In the genomic region with DNA sequence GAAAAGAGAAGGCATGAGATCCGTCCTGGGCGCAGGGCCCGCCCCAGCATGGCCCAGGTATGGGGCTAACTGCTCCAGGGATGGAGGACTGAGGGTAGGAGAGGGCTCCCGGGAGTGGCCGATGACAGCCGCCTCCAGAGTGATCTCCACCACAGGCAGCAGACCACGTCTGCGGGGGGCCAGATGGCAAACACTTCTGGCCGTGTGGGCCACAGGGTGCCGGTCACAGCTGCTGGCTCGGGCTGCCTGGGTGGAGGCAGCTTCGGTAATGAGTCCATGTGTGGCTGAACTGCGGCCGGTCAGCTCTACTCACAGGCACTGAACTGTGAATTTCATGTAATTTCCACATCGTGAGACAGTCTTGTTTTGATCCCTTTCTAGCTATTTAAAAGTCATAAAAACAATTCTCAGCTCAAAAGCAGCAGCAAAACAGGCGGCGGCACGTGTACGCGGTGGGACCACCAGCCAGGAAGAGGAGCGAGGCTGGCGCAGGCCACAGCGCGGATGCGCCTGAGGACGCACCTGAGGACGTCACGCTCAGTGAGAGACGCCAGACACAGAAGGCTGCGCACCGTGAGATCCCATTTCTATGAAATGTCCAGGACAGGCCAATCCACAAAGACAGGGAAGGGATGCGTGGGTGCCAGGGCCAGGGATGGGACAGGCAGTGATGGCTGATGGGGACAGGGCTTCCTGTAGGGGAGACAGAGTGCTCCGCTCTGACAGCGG, we compare ENCODE assay signal across 22 cellular contexts. TPM values are rescaled to one million over a fixed set of nuclear protein-coding genes. Genes with fewer than 3 reads are reported as not detected.
A peak's percentile ranks its signal among the peaks of the same experiment; 100 is the strongest.
DNase-seq lines count a peak whose midpoint lies in the region; ATAC-seq, FAIRE-seq and TF ChIP-seq lines count a peak whose summit lies in the region.
"Had no signal": no experiment of that assay in that cellular context is flagged by ENCODE, and none has a peak within 500 bp of the region (broad histone marks: within the 10 kb centered on the region; RNA-seq: fewer than 3 reads in every experiment).

No MANE protein-coding gene starts in this region.

- peak overlapping the region; percentile 67 for H3K4me3 Mint-ChIP-seq in neural progenitor cell
- H3K4me3 Mint-ChIP-seq: activated CD4-positive, alpha-beta T cell treated with anti-CD3 and anti-CD28 coated beads for 36 hours; activated naive CD4-positive, alpha-beta T cell treated with anti-CD3 and anti-CD28 coated beads, Interleukin-2, amount 10 ng/mL, durations not matched to agents 7 days and 5 days had no signal

- POLR2A ChIA-PET in GM12878 (lab: Charles Lee) = no interaction called here

- H3K9me3 ChIP-seq in GM12878 (replicated peaks; ENCODE audit: control insufficient read depth, insufficient read depth, low read length) = no peaks in the 10 kb centered on the region
- no peaks in the 10 kb centered on the region for H3K9me3 ChIP-seq in neural progenitor cell (ENCODE audit: low read depth)
- H3K9me3 ChIP-seq in mucosa of descending colon = no peaks in the 10 kb centered on the region
- H3K9me3 ChIP-seq: breast epithelium, psoas muscle, SK-N-SH had no signal

- no TSS peak for BruUV-seq in GM12878 (replicated peaks; lab: Mats Ljungman, UMichigan)

- ATAC-seq in GM12878 (peak; percentile 26), mucosa of descending colon (no peak), omental fat pad (ENCODE audit: low FRiP score) (no peak)
- ATAC-seq: activated CD4-positive, alpha-beta T cell treated with anti-CD3 and anti-CD28 coated beads for 36 hours; esophagus mucosa; psoas muscle had no signal

- H3K27me3 ChIP-seq in GM06990 (replicated peaks; ENCODE audit: control insufficient read depth, insufficient read depth, low read length) (no peaks in the 10 kb centered on the region), GM12878 (replicated peaks in 1 of 2; ENCODE audit: control insufficient read depth in 2 of 2, insufficient read depth in 2 of 2, low read length in 1 of 2) (no peaks in the 10 kb centered on the region), neural progenitor cell (no peaks in the 10 kb centered on the region)
- H3K27me3 ChIP-seq: breast epithelium, dorsolateral prefrontal cortex had no signal

- CTCF ChIA-PET in GM12878 (lab: Yijun Ruan, JAX) = interaction anchor here (1.0 to 1.3 kb wide), 2 partner anchors 66 to 312 kb away, joined by 3 to 4 read pairs; no protein-coding TSS in a partner anchor

- peak overlapping the region; percentile 15 for H3K4me3 ChIP-seq in GM06990 (replicated peaks; ENCODE audit: low read depth, low read length)
- H3K4me3 ChIP-seq in GM12878 = peak overlapping the region; percentile 65; the same call in 1 of the 2 replicates
- no peak overlapping the region for H3K4me3 ChIP-seq in neural progenitor cell
- no peak overlapping the region for H3K4me3 ChIP-seq in mucosa of descending colon
- H3K4me3 ChIP-seq: breast epithelium, PC-9, psoas muscle had no signal

- H3K9me3 Mint-ChIP-seq in neural progenitor cell = no peaks in the 10 kb centered on the region
- H3K9me3 Mint-ChIP-seq: activated naive CD4-positive, alpha-beta T cell treated with anti-CD3 and anti-CD28 coated beads, Interleukin-2, amount 10 ng/mL, durations not matched to agents 7 days and 5 days had no signal

- intact Hi-C loops in GM12878 (cut with micrococcal nuclease; ENCODE audit: unreplicated experiment) = no loop called here
- intact Hi-C loops in mucosa of descending colon (cut with DNase I, micrococcal nuclease) = loop anchor here in 1 of 2 donors (10.0 kb wide), 1 partner anchor 90 kb away; a partner anchor contains a TSS

- H3K36me3 Mint-ChIP-seq in neural progenitor cell = peaks cover 3% of the 10 kb centered on the region

- peak overlapping the region; percentile 20; the same call in 1 of the 2 replicates for H2AFZ ChIP-seq in GM12878 (ENCODE audit: control insufficient read depth, low read depth, low read length)
- no peak overlapping the region for H2AFZ ChIP-seq in neural progenitor cell (replicated peaks)
- H2AFZ ChIP-seq: PC-9 had no signal

- H3K27me3 Mint-ChIP-seq in neural progenitor cell (ENCODE audit: insufficient read depth, low read depth) = peaks cover 9% of the 10 kb centered on the region
- H3K27me3 Mint-ChIP-seq: activated CD4-positive, alpha-beta T cell treated with anti-CD3 and anti-CD28 coated beads for 36 hours; activated naive CD4-positive, alpha-beta T cell treated with anti-CD3 and anti-CD28 coated beads, Interleukin-2, amount 10 ng/mL, durations not matched to agents 7 days and 5 days had no signal

- peaks cover 13% of the 10 kb centered on the region for H3K36me3 ChIP-seq in GM06990 (ENCODE audit: control insufficient read depth, insufficient read depth, low read length)
- H3K36me3 ChIP-seq in GM12878 (ENCODE audit: control insufficient read depth in 2 of 2, insufficient read depth in 2 of 2, low read length in 1 of 2) = peaks cover 0 to 6% of the 10 kb centered on the region in 2 experiments; a peak in 2 of 4 replicates
- no peaks in the 10 kb centered on the region for H3K36me3 ChIP-seq in neural progenitor cell
- H3K36me3 ChIP-seq in mucosa of descending colon (ENCODE audit: low read depth) = no peaks in the 10 kb centered on the region
- H3K36me3 ChIP-seq: breast epithelium had no signal

- FAIRE-seq in GM12878 (lab: Jason Lieb, UNC) = peak; percentile 79

- DNase-seq in NCI-H1417 (lab: John Stamatoyannopoulos, UW) = peak; percentile 44 to 86 (median 77)
- DNase-seq in NCI-H1417 treated with DMSO at 0.1 percent for 48 hours (lab: John Stamatoyannopoulos, UW) = no peak
- no peak for DNase-seq in GM06990 (ENCODE audit: extremely low read depth, insufficient read length)
- DNase-seq in GM12878 (ENCODE audit: low read depth, low spot score) = no peak
- DNase-seq in neural progenitor cell (ENCODE audit: low spot score) = no peak
- DNase-seq in mucosa of descending colon = no peak
- no peak for DNase-seq in omental fat pad (ENCODE audit: low spot score)
- DNase-seq in globus pallidus (ENCODE audit: low spot score) = no peak
- DNase-seq: 8988T; activated CD4-positive, alpha-beta T cell treated with anti-CD3 and anti-CD28 coated beads for 36 hours; activated CD8-positive, alpha-beta memory T cell treated with anti-CD3 and anti-CD28 coated beads, Interleukin-2, amount 50 U/mL, for 48 hours; activated naive CD4-positive, alpha-beta T cell treated with anti-CD3 and anti-CD28 coated beads, Interleukin-2, amount 10 ng/mL, durations not matched to agents 7 days and 5 days; EL; NCI-H2081 treated with DMSO at 0.1 percent for 48 hours; NCI-H526; PC-9; psoas muscle; SK-N-SH; trophoblast cell had no signal

- in situ Hi-C loops in GM12878 (cut with MboI) = no loop called here

- SMC1A ChIA-PET in GM12878 (lab: Charles Lee; ENCODE audit: uncharacterized antibody, unreplicated experiment) = interaction anchor here (1.3 to 1.4 kb wide), 2 partner anchors 68 to 172 kb away, joined by 3 to 4 read pairs; a partner anchor contains a TSS

- H3K27ac ChIP-seq in GM12878 (ENCODE audit: control insufficient read depth, insufficient read depth) (peak overlapping the region; percentile 48; the same call in 1 of the 2 replicates), neural progenitor cell (no peak overlapping the region)
- H3K27ac ChIP-seq: breast epithelium, PC-9, psoas muscle had no signal

- H3F3A ChIP-seq in neural progenitor cell (ENCODE audit: low read depth) = peaks cover 18% of the 10 kb centered on the region

- no peak for TF ChIP-seq EP300 in GM12878 (IDR thresholded peaks at IDR 0.05; ENCODE audit: borderline replicate concordance in 1 of 2, control insufficient read depth in 1 of 2, low read depth in 2 of 2, low read length in 2 of 2)

- RAD21 ChIA-PET in GM12878 (lab: Charles Lee; ENCODE audit: unreplicated experiment) = interaction anchor here (1.0 kb wide), 1 partner anchor 313 kb away, joined by 5 read pairs; no protein-coding TSS in a partner anchor

- H3K4me1 Mint-ChIP-seq in neural progenitor cell = peaks cover 31% of the 10 kb centered on the region

- H3K4me2 ChIP-seq in GM12878 (ENCODE audit: control insufficient read depth, insufficient read depth) (peak overlapping the region; percentile 66), neural progenitor cell (no peak overlapping the region)
- H3K4me2 ChIP-seq: PC-9, SK-N-SH had no signal

- 0 out of 2 replicates have a peak, but pooled peaks cover 3% of the 10 kb centered on the region for H4K20me1 ChIP-seq in GM12878 (ENCODE audit: control insufficient read depth, insufficient read depth)
- peaks cover 23% of the 10 kb centered on the region for H4K20me1 ChIP-seq in neural progenitor cell (ENCODE audit: low read depth)

- TF ChIP-seq POLR2A in GM12878 (IDR thresholded peaks at IDR 0.05; ENCODE audit: low read depth, low read length) = no peak; the same call in 1 of the 2 replicates

- peaks cover 45% of the 10 kb centered on the region for H3K79me2 ChIP-seq in GM12878 (ENCODE audit: control insufficient read depth, insufficient read depth, low read length)
- H3K79me2 ChIP-seq in neural progenitor cell (ENCODE audit: low read depth) = peaks cover 30% of the 10 kb centered on the region

- H3K9ac ChIP-seq in GM12878 (ENCODE audit: control insufficient read depth, insufficient read depth, low read length) (peak overlapping the region; percentile 28; the same call in 1 of the 2 replicates), neural progenitor cell (no peak overlapping the region)
- H3K9ac ChIP-seq: SK-N-SH had no signal

- TF ChIP-seq CTCF in GM06990 (IDR thresholded peaks at IDR 0.05; ENCODE audit: insufficient read depth, low read length, poor library complexity, severe bottlenecking) = no peak
- no peak for TF ChIP-seq CTCF in GM12878 (IDR thresholded peaks at IDR 0.05 in 2 of 3, conservative IDR thresholded peaks at IDR 0.05 in 1 of 3; ENCODE audit: control insufficient read depth in 2 of 3, extremely low read depth in 1 of 3, insufficient read depth in 1 of 3, low read depth in 3 of 3, low read length in 3 of 3)
- no peak for TF ChIP-seq CTCF in neural progenitor cell (IDR thresholded peaks at IDR 0.05)
- no peak for TF ChIP-seq CTCF in mucosa of descending colon (IDR thresholded peaks at IDR 0.05)
- TF ChIP-seq CTCF in omental fat pad (IDR thresholded peaks at IDR 0.05) = no peak

- no peak for TF ChIP-seq RAD21 in GM12878 (IDR thresholded peaks at IDR 0.05; ENCODE audit: insufficient read depth, low read depth, low read length)

- H3K4me1 ChIP-seq in GM12878 (ENCODE audit: control insufficient read depth, insufficient read depth, low read length) (peaks cover 21% of the 10 kb centered on the region), neural progenitor cell (no peaks in the 10 kb centered on the region), mucosa of descending colon (ENCODE audit: low read depth) (peaks cover 15% of the 10 kb centered on the region)

- 8% methylated on average over 34 of the region's 34 CpGs for WGBS in GM12878 (ENCODE audit: insufficient coverage, insufficient replicate concordance, low lambda C conversion rate, missing lambda C conversion rate)

- no peak overlapping the region for H3K27ac Mint-ChIP-seq in neural progenitor cell
- H3K27ac Mint-ChIP-seq: activated CD4-positive, alpha-beta T cell treated with anti-CD3 and anti-CD28 coated beads for 36 hours; activated naive CD4-positive, alpha-beta T cell treated with anti-CD3 and anti-CD28 coated beads, Interleukin-2, amount 10 ng/mL, durations not matched to agents 7 days and 5 days had no signal

RNA-seq across cellular contexts. Expression of a gene that starts 4.0 kb away (rescaled TPM):
- total RNA-seq in GM12878 (2013; cell fraction: nucleolus; rRNA removed) = 45.9 and 51.4 TPM in 2 replicates
- total RNA-seq in GM12878 (2014; rRNA removed) (253 and 300 TPM in 2 replicates), GM12878 (2014; rRNA removed; fragmentation: Illumina TruSeq; extraction: Trizol) (138 and 148 TPM in 2 replicates), GM12878 (2021) (205 and 211 TPM in 2 replicates), neural progenitor cell (ENCODE audit: low replicate concordance) (183 and 317 TPM in 2 replicates), mucosa of descending colon (100 to 1,000 TPM in 1 of 3 donors, 10 to 100 TPM in 2; 60.3 to 111 (median 93.1) TPM), omental fat pad (100 to 1,000 TPM; 101 to 142 (median 115) TPM)
- polyA plus RNA-seq in GM12878 (2011; ENCODE audit: low read depth) = 98.2 TPM
- polyA plus RNA-seq in GM12878 (2011; rRNA removed) (193 and 274 TPM in 2 replicates), GM12878 (2014; fragmentation: Illumina TruSeq; extraction: Trizol) (34.5 and 107 TPM in 2 replicates), GM12878 (2014; fragmentation: Nextera tagmentation; extraction: Ambion mirVana) (100 to 1,000 TPM in 1 of 2 experiments, 10 to 100 TPM in 1; 24.4 to 108 TPM), GM12878 (2014; rRNA removed) (424 and 461 TPM in 2 replicates), GM12878 (2016; fragmentation: Nextera tagmentation; extraction: Ambion mirVana) (100 to 1,000 TPM; 230 to 273 TPM)
- polyA plus RNA-seq in GM12878 (2011; cell fraction: cytosol; rRNA removed) = 844 and 891 TPM in 2 replicates
- polyA plus RNA-seq in GM12878 (2011; cell fraction: nucleus; rRNA removed) = 249 and 315 TPM in 2 replicates
- 198 and 208 TPM in 2 replicates for polyA plus RNA-seq in GM12878 (2012)
- 28.5 and 60.2 TPM in 2 replicates for polyA minus RNA-seq in GM12878 (2011; rRNA and poly(A)+ RNA removed)
- 29.9 and 45.0 TPM in 2 replicates for polyA minus RNA-seq in GM12878 (2011; cell fraction: cytosol; rRNA and poly(A)+ RNA removed)
- 22.7 and 39.3 TPM in 2 replicates for polyA minus RNA-seq in GM12878 (2011; cell fraction: nucleus; rRNA and poly(A)+ RNA removed)

RNA-seq across cellular contexts. Expression of a gene that starts 4.1 kb away (rescaled TPM):
- 82.8 and 104 TPM in 2 replicates for total RNA-seq in GM12878 (2013; cell fraction: nucleolus; rRNA removed)
- total RNA-seq in GM12878 (2014; rRNA removed) (19.2 and 26.0 TPM in 2 replicates), GM12878 (2014; rRNA removed; fragmentation: Illumina TruSeq; extraction: Trizol) (6.4 and 7.8 TPM in 2 replicates), GM12878 (2021) (47.6 and 56.5 TPM in 2 replicates), neural progenitor cell (ENCODE audit: low replicate concordance) (20.7 and 90.9 TPM in 2 replicates), mucosa of descending colon (100 to 1,000 TPM; 119 to 177 (median 153) TPM), omental fat pad (10 to 100 TPM; 24.0 to 42.6 (median 27.4) TPM)
- polyA plus RNA-seq in GM12878 (2011; ENCODE audit: low read depth) = 8.4 TPM
- polyA plus RNA-seq in GM12878 (2011; rRNA removed) (7.6 and 10.6 TPM in 2 replicates), GM12878 (2014; fragmentation: Illumina TruSeq; extraction: Trizol) (2.1 and 5.0 TPM in 2 replicates), GM12878 (2014; fragmentation: Nextera tagmentation; extraction: Ambion mirVana) (under 1 TPM; 0.29 to 0.40 TPM), GM12878 (2014; rRNA removed) (55.5 and 65.7 TPM in 2 replicates), GM12878 (2016; fragmentation: Nextera tagmentation; extraction: Ambion mirVana) (10 to 100 TPM; 33.8 to 34.7 TPM)
- polyA plus RNA-seq in GM12878 (2011; cell fraction: cytosol; rRNA removed) = 13.2 and 26.4 TPM in 2 replicates
- 267 and 374 TPM in 2 replicates for polyA plus RNA-seq in GM12878 (2011; cell fraction: nucleus; rRNA removed)
- polyA plus RNA-seq in GM12878 (2012) = 32.7 and 43.4 TPM in 2 replicates
- 3.7 and 13.1 TPM in 2 replicates for polyA minus RNA-seq in GM12878 (2011; rRNA and poly(A)+ RNA removed)
- 5.3 TPM in 2 replicates for polyA minus RNA-seq in GM12878 (2011; cell fraction: cytosol; rRNA and poly(A)+ RNA removed)
- 23.8 and 34.3 TPM in 2 replicates for polyA minus RNA-seq in GM12878 (2011; cell fraction: nucleus; rRNA and poly(A)+ RNA removed)

RNA-seq across cellular contexts. Expression of a gene that starts 16.4 kb away (rescaled TPM):
- total RNA-seq in GM12878 (2013; cell fraction: nucleolus; rRNA removed) = 0.31 TPM in 1 of 2 replicates, not detected in the other
- total RNA-seq in GM12878 (2014; rRNA removed) (0.22 and 0.40 TPM in 2 replicates), GM12878 (2014; rRNA removed; fragmentation: Illumina TruSeq; extraction: Trizol) (0.09 TPM in 1 of 2 replicates, not detected in the other), GM12878 (2021) (0.27 and 0.33 TPM in 2 replicates), neural progenitor cell (ENCODE audit: low replicate concordance) (1.5 TPM in 1 of 2 replicates, not detected in the other), mucosa of descending colon (not detected), omental fat pad (under 1 TPM in 1 of 4 donors, not detected in 3; 0.19 TPM)
- 0.21 TPM for polyA plus RNA-seq in GM12878 (2011; ENCODE audit: low read depth)
- polyA plus RNA-seq in GM12878 (2011; rRNA removed) (not detected in 2 replicates), GM12878 (2014; fragmentation: Illumina TruSeq; extraction: Trizol) (not detected in 2 replicates), GM12878 (2014; fragmentation: Nextera tagmentation; extraction: Ambion mirVana) (not detected), GM12878 (2014; rRNA removed) (0.05 and 0.09 TPM in 2 replicates), GM12878 (2016; fragmentation: Nextera tagmentation; extraction: Ambion mirVana) (1 to 10 TPM; 1.2 to 2.0 TPM)
- not detected in 2 replicates for polyA plus RNA-seq in GM12878 (2011; cell fraction: cytosol; rRNA removed)
- polyA plus RNA-seq in GM12878 (2011; cell fraction: nucleus; rRNA removed) = 0.06 TPM in 1 of 2 replicates, not detected in the other
- 1.5 and 1.8 TPM in 2 replicates for polyA plus RNA-seq in GM12878 (2012)
- not detected in 2 replicates for polyA minus RNA-seq in GM12878 (2011; rRNA and poly(A)+ RNA removed)
- not detected in 2 replicates for polyA minus RNA-seq in GM12878 (2011; cell fraction: cytosol; rRNA and poly(A)+ RNA removed)
- polyA minus RNA-seq in GM12878 (2011; cell fraction: nucleus; rRNA and poly(A)+ RNA removed) = not detected in 2 replicates
- total RNA-seq: activated CD4-positive, alpha-beta T cell treated with anti-CD3 and anti-CD28 coated beads for 36 hours; esophagus mucosa; PC-9; psoas muscle had no signal
- polyA plus RNA-seq: SK-N-SH had no signal

RNA-seq across cellular contexts. Expression of a gene that starts 35.7 kb away (rescaled TPM):
- total RNA-seq in GM12878 (2013; cell fraction: nucleolus; rRNA removed) = 0.35 TPM in 1 of 2 replicates, not detected in the other
- total RNA-seq in GM12878 (2014; rRNA removed) (not detected in 2 replicates), GM12878 (2014; rRNA removed; fragmentation: Illumina TruSeq; extraction: Trizol) (not detected in 2 replicates), GM12878 (2021) (not detected in 2 replicates), neural progenitor cell (ENCODE audit: low replicate concordance) (0.40 TPM in 1 of 2 replicates, not detected in the other), mucosa of descending colon (under 1 TPM in 2 of 3 donors, not detected in 1; 0.17 to 0.41 TPM), omental fat pad (under 1 TPM in 1 of 4 donors, not detected in 3; 0.12 TPM)
- 0.41 TPM for polyA plus RNA-seq in GM12878 (2011; ENCODE audit: low read depth)
- polyA plus RNA-seq in GM12878 (2011; rRNA removed) (not detected in 2 replicates), GM12878 (2014; fragmentation: Illumina TruSeq; extraction: Trizol) (not detected in 2 replicates), GM12878 (2014; fragmentation: Nextera tagmentation; extraction: Ambion mirVana) (not detected), GM12878 (2014; rRNA removed) (0.09 TPM in 1 of 2 replicates, not detected in the other), GM12878 (2016; fragmentation: Nextera tagmentation; extraction: Ambion mirVana) (under 1 TPM in 1 of 2 experiments, not detected in 1; 0.24 TPM)
- 0.02 TPM in 1 of 2 replicates, not detected in the other for polyA plus RNA-seq in GM12878 (2011; cell fraction: cytosol; rRNA removed)
- 0.06 TPM in 1 of 2 replicates, not detected in the other for polyA plus RNA-seq in GM12878 (2011; cell fraction: nucleus; rRNA removed)
- polyA plus RNA-seq in GM12878 (2012) = 0.35 and 1.1 TPM in 2 replicates
- not detected in 2 replicates for polyA minus RNA-seq in GM12878 (2011; rRNA and poly(A)+ RNA removed)
- polyA minus RNA-seq in GM12878 (2011; cell fraction: cytosol; rRNA and poly(A)+ RNA removed) = not detected in 2 replicates
- polyA minus RNA-seq in GM12878 (2011; cell fraction: nucleus; rRNA and poly(A)+ RNA removed) = not detected in 2 replicates
- total RNA-seq: activated CD4-positive, alpha-beta T cell treated with anti-CD3 and anti-CD28 coated beads for 36 hours; esophagus mucosa had no signal
- polyA plus RNA-seq: psoas muscle, SK-N-SH had no signal

RNA-seq across cellular contexts. Expression of a gene that starts 42.4 kb away (rescaled TPM):
- not detected in 2 replicates for total RNA-seq in GM12878 (2013; cell fraction: nucleolus; rRNA removed)
- total RNA-seq in GM12878 (2014; rRNA removed) (not detected in 2 replicates), GM12878 (2014; rRNA removed; fragmentation: Illumina TruSeq; extraction: Trizol) (not detected in 2 replicates), GM12878 (2021) (0.10 and 0.13 TPM in 2 replicates), neural progenitor cell (ENCODE audit: low replicate concordance) (not detected in 2 replicates), mucosa of descending colon (1 to 10 TPM in 2 of 3 donors, under 1 TPM in 1; 0.29 to 1.4 (median 1.1) TPM), omental fat pad (1 to 10 TPM in 3 of 4 donors, under 1 TPM in 1; 0.09 to 9.1 (median 1.3) TPM)
- 0.09 TPM for polyA plus RNA-seq in GM12878 (2011; ENCODE audit: low read depth)
- polyA plus RNA-seq in GM12878 (2011; rRNA removed) (0.03 TPM in 1 of 2 replicates, not detected in the other), GM12878 (2014; fragmentation: Illumina TruSeq; extraction: Trizol) (not detected in 2 replicates), GM12878 (2014; fragmentation: Nextera tagmentation; extraction: Ambion mirVana) (not detected), GM12878 (2014; rRNA removed) (not detected in 2 replicates), GM12878 (2016; fragmentation: Nextera tagmentation; extraction: Ambion mirVana) (under 1 TPM in 1 of 2 experiments, not detected in 1; 0.05 TPM)
- polyA plus RNA-seq in GM12878 (2011; cell fraction: cytosol; rRNA removed) = not detected in 2 replicates
- 0.06 and 0.19 TPM in 2 replicates for polyA plus RNA-seq in GM12878 (2011; cell fraction: nucleus; rRNA removed)
- 0.25 and 1.1 TPM in 2 replicates for polyA plus RNA-seq in GM12878 (2012)
- polyA minus RNA-seq in GM12878 (2011; rRNA and poly(A)+ RNA removed) = 0.05 TPM in 1 of 2 replicates, not detected in the other
- polyA minus RNA-seq in GM12878 (2011; cell fraction: cytosol; rRNA and poly(A)+ RNA removed) = 0.52 TPM in 1 of 2 replicates, not detected in the other
- 0.12 and 0.19 TPM in 2 replicates for polyA minus RNA-seq in GM12878 (2011; cell fraction: nucleus; rRNA and poly(A)+ RNA removed)
- total RNA-seq: activated CD4-positive, alpha-beta T cell treated with anti-CD3 and anti-CD28 coated beads for 36 hours; PC-9 had no signal
- polyA plus RNA-seq: SK-N-SH had no signal

Comparison
In these comparisons a context has a peak if more than half of its experiments do, and no peak if none do; other contexts are left out.
1. DNase-seq: peak in NCI-H1417 (3 of 3); none in NCI-H1417 treated with DMSO at 0.1 percent for 48 hours (single experiment), GM06990 (single experiment), GM12878 (single experiment), neural progenitor cell (single experiment), mucosa of descending colon (0 of 3), omental fat pad (single experiment) and globus pallidus (single experiment).
2. H3K4me3 ChIP-seq: peak in GM06990 (single experiment) and GM12878 (single experiment); none in neural progenitor cell (single experiment) and mucosa of descending colon (single experiment).